ENCODE assay signal across 6 cellular contexts in the genomic region with DNA sequence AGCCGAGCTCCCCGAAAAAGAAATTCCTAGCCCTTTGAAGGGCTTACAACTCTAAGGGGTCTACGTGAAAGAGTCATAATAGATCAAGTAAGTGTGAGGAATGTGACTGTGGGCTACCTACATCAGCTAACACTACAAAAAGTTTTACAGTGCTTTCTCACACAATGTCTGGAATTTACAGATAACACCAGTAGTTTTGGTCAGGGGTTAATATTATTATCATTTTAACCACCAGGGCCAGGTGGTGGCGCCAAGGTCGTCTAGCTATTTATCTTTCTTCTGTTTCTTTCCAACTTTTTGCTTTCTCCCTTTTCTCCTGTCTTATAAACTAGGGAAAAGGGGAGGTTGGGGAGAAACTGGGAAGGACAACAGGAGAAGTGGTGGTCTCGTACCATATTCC.
DNase-seq lines count a peak whose midpoint lies in the region; ATAC-seq and TF ChIP-seq lines count a peak whose summit lies in the region.
"Not testable (repeated sequence)": the region's sequence is repeated elsewhere in the genome, so short reads cannot be mapped to it uniquely, and the experiment has no call there.

No MANE protein-coding gene starts in this region.

- TF ChIP-seq POLR2A in adrenal gland (IDR thresholded peaks at IDR 0.05), result not testable (repeated sequence)

- H3K4me1 ChIP-seq in H9 (ENCODE audit: insufficient read depth, low read length); Loucy (ENCODE audit: insufficient read depth, low read length, poor library complexity, severe bottlenecking): not testable (repeated sequence)
- H3K4me1 ChIP-seq in RWPE2 (ENCODE audit: insufficient read depth, poor library complexity, severe bottlenecking) (peaks cover 14% of the 10 kb centered on the region), adrenal gland (replicated peaks in 1 of 2) (peaks cover 42 to 56% of the 10 kb centered on the region in 2 donors), parathyroid adenoma (peaks cover 39% of the 10 kb centered on the region)

- H4K5ac ChIP-seq in H9 (ENCODE audit: insufficient read length, low read depth, low read length), result not testable (repeated sequence)

- TF ChIP-seq CTCF in H9 (conservative IDR thresholded peaks at IDR 0.05) (peak; percentile 20; the same call in 2 of the 3 replicates), Loucy (conservative IDR thresholded peaks at IDR 0.05; ENCODE audit: low read length) (0 out of 2 replicates have a peak, but pooled peaks have one; percentile 24), RWPE2 (IDR thresholded peaks at IDR 0.05; ENCODE audit: poor library complexity, severe bottlenecking) (peak; percentile 38), adrenal gland (IDR thresholded peaks at IDR 0.05) (peak in 3 of 6 experiments; percentile 9 to 29 (median 16)), epithelial cell of esophagus (IDR thresholded peaks at IDR 0.05; ENCODE audit: insufficient read depth, low read depth, low read length, missing control alignments) (peak; percentile 16), parathyroid adenoma (IDR thresholded peaks at IDR 0.05) (peak; percentile 16)

- not testable (repeated sequence) for H2BK12ac ChIP-seq in H9 (ENCODE audit: insufficient read length, low read depth, low read length)

- H3T11ph ChIP-seq in H9 (ENCODE audit: low read length), result not testable (repeated sequence)

- not testable (repeated sequence) for H3K27me3 ChIP-seq in H9 (ENCODE audit: insufficient read depth, low read length); Loucy (ENCODE audit: insufficient read depth, low read length, poor library complexity, severe bottlenecking); RWPE2 (ENCODE audit: insufficient read depth, poor library complexity, severe bottlenecking); adrenal gland; parathyroid adenoma (ENCODE audit: control insufficient read depth, insufficient read depth, low read length)

- H3K27me3 Mint-ChIP-seq in H9 (ENCODE audit: low read depth), result not testable (repeated sequence)

- WGBS in H9 (ENCODE audit: extremely low coverage, insufficient read length, low lambda C conversion rate), result no CpG with 5 or more reads among the region's 6 CpGs
- WGBS in adrenal gland, 4 donors, result 18 to 27% (median 19%) methylated on average over 6 of the region's 6 CpGs

- H2BK120ac ChIP-seq in H9 (ENCODE audit: low read depth, low read length, poor library complexity, severe bottlenecking), result not testable (repeated sequence)

- H2BK15ac ChIP-seq in H9 (ENCODE audit: low read depth, low read length), result not testable (repeated sequence)

- H3K4me3 Mint-ChIP-seq in H9, result not testable (repeated sequence)

- not testable (repeated sequence) for H3K36me3 ChIP-seq in Loucy (ENCODE audit: insufficient read depth, low read length); RWPE2 (ENCODE audit: low read depth); adrenal gland (replicated peaks in 1 of 2); parathyroid adenoma (ENCODE audit: control insufficient read depth, insufficient read depth, low read length)

- not testable (repeated sequence) for H3K36me3 Mint-ChIP-seq in H9 (ENCODE audit: insufficient read depth in 1 of 3, low read depth in 3 of 3)

- not testable (repeated sequence) for H2AFZ ChIP-seq in H9 (ENCODE audit: low read length); Loucy (ENCODE audit: low read length)
- peak overlapping the region; percentile 12 for H2AFZ ChIP-seq in parathyroid adenoma

- not testable (repeated sequence) for H2BK5ac ChIP-seq in H9 (ENCODE audit: insufficient read length, low read length)

- H3K23me2 ChIP-seq in H9 (ENCODE audit: insufficient read length, low read depth, low read length, poor library complexity, severe bottlenecking), result not testable (repeated sequence)

- H4K91ac ChIP-seq in H9 (ENCODE audit: insufficient read length, low read depth, low read length), result not testable (repeated sequence)

- H3K9ac ChIP-seq in H9 (ENCODE audit: extremely low read depth, insufficient read length, low read length); Loucy (ENCODE audit: low read depth, low read length, poor library complexity, severe bottlenecking); parathyroid adenoma: not testable (repeated sequence)

- not testable (repeated sequence) for H3K9me3 Mint-ChIP-seq in H9

- H3K9me3 ChIP-seq in H9 (ENCODE audit: control insufficient read depth, low read depth, low read length); Loucy (ENCODE audit: insufficient read depth, low read depth, low read length); RWPE2 (ENCODE audit: severe bottlenecking); adrenal gland (replicated peaks in 1 of 3); parathyroid adenoma (ENCODE audit: control insufficient read depth, low read length): not testable (repeated sequence)

- intact Hi-C loops in adrenal gland (cut with DNase I), result not testable (repeated sequence)

- H3K27ac ChIP-seq in H9 (ENCODE audit: insufficient read length, low read depth, low read length); RWPE2 (ENCODE audit: poor library complexity, severe bottlenecking): not testable (repeated sequence)
- H3K27ac ChIP-seq in adrenal gland, result peak overlapping the region; percentile 37 to 89 (median 84)
- peak overlapping the region; percentile 99 for H3K27ac ChIP-seq in parathyroid adenoma

- peaks cover 48 to 57% of the 10 kb centered on the region in 2 experiments for H3K4me1 Mint-ChIP-seq in H9

- H2AK5ac ChIP-seq in H9 (ENCODE audit: insufficient read length, low read length), result not testable (repeated sequence)

- not testable (repeated sequence) for DNase-seq in H9; RWPE2 (ENCODE audit: low spot score); epithelial cell of esophagus (ENCODE audit: low read depth)
- DNase-seq in adrenal gland, result peak in 1 of 7 donors; percentile 28

- not testable (repeated sequence) for ATAC-seq in RWPE2 (ENCODE audit: low read depth)

- H3K14ac ChIP-seq in H9 (ENCODE audit: insufficient read depth, low read length), result not testable (repeated sequence)

- not testable (repeated sequence) for H3K79me1 ChIP-seq in H9 (ENCODE audit: insufficient read depth, low read depth, low read length, poor library complexity, severe bottlenecking)

- H3F3A ChIP-seq in Loucy (ENCODE audit: low read depth), result not testable (repeated sequence)

- H2BK20ac ChIP-seq in H9 (ENCODE audit: low read depth, low read length, poor library complexity, severe bottlenecking), result not testable (repeated sequence)

- not testable (repeated sequence) for H3K4ac ChIP-seq in H9 (ENCODE audit: low read depth, low read length)

- not testable (repeated sequence) for H3K18ac ChIP-seq in H9 (ENCODE audit: insufficient read length, low read depth, low read length)

- H4K8ac ChIP-seq in H9 (replicated peaks; ENCODE audit: insufficient read length, low read depth, low read length), result not testable (repeated sequence)

- not testable (repeated sequence) for H3K4me2 ChIP-seq in H9 (ENCODE audit: insufficient read depth, insufficient read length, low read length); Loucy (ENCODE audit: low read depth, low read length, poor library complexity, severe bottlenecking)
- peak overlapping the region; percentile 69 for H3K4me2 ChIP-seq in parathyroid adenoma (ENCODE audit: low read length)

- not testable (repeated sequence) for H3K4me3 ChIP-seq in Loucy (ENCODE audit: low read length, poor library complexity, severe bottlenecking); RWPE2 (ENCODE audit: severe bottlenecking); adrenal gland; epithelial cell of esophagus (ENCODE audit: low read length)
- H3K4me3 ChIP-seq in parathyroid adenoma (ENCODE audit: low read depth, low read length), result peak overlapping the region; percentile 65

- not testable (repeated sequence) for H3K56ac ChIP-seq in H9 (ENCODE audit: insufficient read length, low read depth, low read length)

- H3K27ac Mint-ChIP-seq in H9, result not testable (repeated sequence)

- H3K23ac ChIP-seq in H9 (ENCODE audit: insufficient read length, low read depth, low read length), result not testable (repeated sequence)

- not testable (repeated sequence) for H3K79me2 ChIP-seq in H9 (ENCODE audit: insufficient read depth, low read length); Loucy (ENCODE audit: insufficient read depth, low read length); parathyroid adenoma

- not testable (repeated sequence) for H4K20me1 ChIP-seq in H9 (ENCODE audit: control insufficient read depth, insufficient read depth, insufficient read length); Loucy (ENCODE audit: insufficient read depth, low read length, poor library complexity, severe bottlenecking)

- H3K9me2 ChIP-seq in Loucy (replicated peaks; ENCODE audit: low read depth, low read length), result not testable (repeated sequence)
